Comparison of ENCODE assay signal across 19 cellular contexts in the genomic region with DNA sequence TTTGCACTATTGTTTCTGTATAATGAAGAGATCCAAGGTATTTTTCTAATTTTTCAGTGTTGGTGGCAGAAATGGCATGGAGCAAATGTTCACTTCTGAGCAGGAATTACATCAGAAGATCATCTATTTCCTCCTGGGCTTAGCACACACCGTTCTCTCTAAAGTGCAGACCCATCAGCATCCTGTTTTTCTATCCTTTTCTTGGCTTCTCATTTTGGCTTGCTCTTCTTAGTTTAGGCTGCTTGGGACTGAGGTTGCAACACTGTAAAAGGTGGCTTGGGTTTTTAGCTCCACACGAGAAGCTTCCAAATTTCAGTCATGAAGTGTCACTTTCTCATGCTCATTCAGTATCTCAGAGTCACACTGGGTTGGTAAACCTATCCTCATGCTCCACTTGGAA.
"Had no signal": no experiment of that assay in that cellular context is flagged by ENCODE, and none has a peak within 500 bp of the region (broad histone marks: within the 10 kb centered on the region; RNA-seq: fewer than 3 reads in every experiment).

No MANE protein-coding gene starts in this region.

- H3K36me3 ChIP-seq: heart right ventricle, pancreas, tibial nerve, uterus, WERI-Rb-1 had no signal

- H3K4me1 Mint-ChIP-seq: immature natural killer cell; naive thymus-derived CD8-positive, alpha-beta T cell; T-helper 17 cell had no signal

- H3K9me3 ChIP-seq: heart right ventricle, pancreas, tibial nerve, uterus had no signal

- H3K4me1 ChIP-seq: heart right ventricle, tibial nerve, uterus had no signal

- H3K9me3 Mint-ChIP-seq: effector memory CD8-positive, alpha-beta T cell had no signal

- H3K4me3 ChIP-seq: heart right ventricle, pancreas, tibial nerve, uterus had no signal

- H3K36me3 Mint-ChIP-seq: activated naive CD8-positive, alpha-beta T cell; immature natural killer cell; naive thymus-derived CD8-positive, alpha-beta T cell had no signal

- H3K27me3 Mint-ChIP-seq: activated naive CD8-positive, alpha-beta T cell; effector memory CD8-positive, alpha-beta T cell had no signal

- H3K27ac ChIP-seq: heart right ventricle, pancreas, tibial nerve, uterus, WERI-Rb-1 had no signal

- H3K27ac Mint-ChIP-seq: activated naive CD8-positive, alpha-beta T cell; effector memory CD8-positive, alpha-beta T cell; immature natural killer cell; naive thymus-derived CD8-positive, alpha-beta T cell; T-helper 17 cell had no signal

- DNase-seq: activated CD4-positive, alpha-beta T cell treated with anti-CD3 and anti-CD28 coated beads for 1 hour; activated CD4-positive, alpha-beta T cell treated with anti-CD3 and anti-CD28 coated beads, Interleukin-2, amount 50 U/mL, for 48 hours; amygdala; effector memory CD8-positive, alpha-beta T cell; heart right ventricle; immature natural killer cell; mesenchymal stem cell; naive thymus-derived CD8-positive, alpha-beta T cell; pancreas; stimulated activated CD4-positive, alpha-beta T cell treated with anti-CD3 and anti-CD28 coated beads, Interleukin-12 subunit alpha, Interleukin-12 subunit beta, amount 100 ng/mL, for 4 hours; stimulated activated CD4-positive, alpha-beta T cell treated with anti-CD3 and anti-CD28 coated beads, Interleukin-1b, Interleukin-23, amount 100 ng/mL, for 48 hours; stimulated activated naive CD4-positive, alpha-beta T cell treated with Interleukin-2 at 50 U/mL for 16 hours; substantia nigra; T-helper 17 cell; uterus; WERI-Rb-1 had no signal

- H3K4me3 Mint-ChIP-seq: activated naive CD8-positive, alpha-beta T cell; effector memory CD8-positive, alpha-beta T cell; immature natural killer cell; naive thymus-derived CD8-positive, alpha-beta T cell; T-helper 17 cell had no signal

- ATAC-seq: effector memory CD8-positive, alpha-beta T cell; heart right ventricle; naive thymus-derived CD8-positive, alpha-beta T cell; sciatic nerve; T-helper 17 cell had no signal

- H3K27me3 ChIP-seq: heart right ventricle, pancreas, tibial nerve, uterus had no signal
